In genomic region chr2:192194065-192194865, GRCh38 we compare ENCODE assay signal across 8 cellular contexts. TPM values are rescaled to one million over a fixed set of nuclear protein-coding genes. Genes with fewer than 3 reads are reported as not detected.
DNase-seq lines count a peak whose midpoint lies in the region; ATAC-seq, FAIRE-seq and TF ChIP-seq lines count a peak whose summit lies in the region.

No MANE protein-coding gene starts in this region.

- in situ Hi-C loops in ACHN (cut with HindIII; ENCODE audit: low pct_ligation_motif_present, low pct_unique_long_range_greater_than_20kb, low sequenced_read_pairs) = loop anchor here (25.0 kb wide), 1 partner anchor 632 kb away; no protein-coding TSS in a partner anchor

- peaks cover 86% of the 10 kb centered on the region for H3K27me3 Mint-ChIP-seq in activated T-cell treated with anti-CD3 and anti-CD28 coated beads, Interleukin-2, amount 50 U/mL, for 24 hours

- H3K27me3 ChIP-seq in HUES64 (ENCODE audit: insufficient read depth, low read length) (peaks cover 85% of the 10 kb centered on the region), pancreas (peaks cover 8 to 25% (median 14%) of the 10 kb centered on the region in 4 donors)

- WGBS in HUES64 = 2% methylated on average over 52 of the region's 52 CpGs
- WGBS in pancreas, 2 donors = 2 to 3% methylated on average over 52 of the region's 52 CpGs

- intact Hi-C loops in pancreas (cut with DNase I) = no loop called here

- no peak for FAIRE-seq in pancreas (lab: Jason Lieb, UNC)

- H3K36me3 ChIP-seq in HUES64 (ENCODE audit: insufficient read depth, low read length) (no peaks in the 10 kb centered on the region), pancreas (no peaks in the 10 kb centered on the region)

- no peak overlapping the region for H3K9ac ChIP-seq in HUES64 (ENCODE audit: low read depth, low read length)

- H3K4me1 ChIP-seq in HUES64 (ENCODE audit: insufficient read depth, low read length) (peaks cover 24% of the 10 kb centered on the region), pancreas (peaks cover 0 to 20% (median 11%) of the 10 kb centered on the region in 3 donors)

- peak overlapping the region; percentile 79 for H3K4me3 Mint-ChIP-seq in activated T-cell treated with anti-CD3 and anti-CD28 coated beads, Interleukin-2, amount 50 U/mL, for 24 hours

- H3K27ac ChIP-seq in HUES64 (ENCODE audit: low read depth, low read length) = no peak overlapping the region
- H3K27ac ChIP-seq in pancreas = no peak overlapping the region

- H3K36me3 Mint-ChIP-seq in activated T-cell treated with anti-CD3 and anti-CD28 coated beads, Interleukin-2, amount 50 U/mL, for 24 hours (ENCODE audit: low read depth) = no peaks in the 10 kb centered on the region

- no peaks in the 10 kb centered on the region for H3K9me3 Mint-ChIP-seq in activated T-cell treated with anti-CD3 and anti-CD28 coated beads, Interleukin-2, amount 50 U/mL, for 24 hours

- peaks cover 25% of the 10 kb centered on the region for H3K4me1 Mint-ChIP-seq in activated T-cell treated with anti-CD3 and anti-CD28 coated beads, Interleukin-2, amount 50 U/mL, for 24 hours (ENCODE audit: low read depth)

- DNase-seq in ACHN (peak; percentile 4), foreskin fibroblast (peak; percentile 32 to 65), pancreas (peak in 4 of 6 donors; percentile 11 to 67 (median 37)), islet precursor cell (no peak), A172 (ENCODE audit: low spot score) (no peak)
- no peak for DNase-seq in activated T-cell treated with anti-CD3 and anti-CD28 coated beads, Interleukin-2, amount 50 U/mL, for 24 hours

- H3K27ac Mint-ChIP-seq in activated T-cell treated with anti-CD3 and anti-CD28 coated beads, Interleukin-2, amount 50 U/mL, for 24 hours = no peak overlapping the region

- no peak for TF ChIP-seq CTCF in foreskin fibroblast (IDR thresholded peaks at IDR 0.05; ENCODE audit: low read depth, low read length)
- no peak for TF ChIP-seq CTCF in pancreas (IDR thresholded peaks at IDR 0.05)

- peak overlapping the region; percentile 67 for H3K4me3 ChIP-seq in HUES64 (ENCODE audit: low read length)
- H3K4me3 ChIP-seq in foreskin fibroblast (ENCODE audit: low read depth in 1 of 2, low read length in 2 of 2) = peak overlapping the region; percentile 49 to 69
- peak overlapping the region in 2 of 4 donors; percentile 26 to 39 for H3K4me3 ChIP-seq in pancreas

- H3K9me3 ChIP-seq in HUES64 (ENCODE audit: insufficient read depth, low read depth, low read length) (no peaks in the 10 kb centered on the region), pancreas (no peaks in the 10 kb centered on the region)

- peak; percentile 31 for ATAC-seq in GM19397 (IDR thresholded peaks at IDR 0.05; ENCODE audit: unreplicated experiment)
- ATAC-seq in pancreas = peak; percentile 32 to 60 (median 55)

RNA-seq across cellular contexts. Expression of gene TMEFF2, which starts 0.5 kb away (rescaled TPM):
- 1.3 TPM for polyA plus RNA-seq in HUES64 (2013, experiment 1 of 2)
- 1.1 TPM for polyA plus RNA-seq in HUES64 (2013, experiment 2 of 2)
- under 1 TPM in 1 of 6 donors, not detected in 5; 0.75 TPM for total RNA-seq in pancreas
- under 1 TPM in 1 of 2 donors, not detected in 1; 0.05 TPM for polyA plus RNA-seq in pancreas
- 11.1 and 15.2 TPM in 2 replicates for total RNA-seq in A172 (2014; rRNA removed; shearing (Covaris generic))

Comparison
In these comparisons a context has a peak if more than half of its experiments do, and no peak if none do; other contexts are left out.
1. DNase-seq: peak in ACHN (single experiment), foreskin fibroblast (2 of 2) and pancreas (4 of 6); none in activated T-cell treated with anti-CD3 and anti-CD28 coated beads, Interleukin-2, amount 50 U/mL, for 24 hours (single experiment), islet precursor cell (single experiment) and A172 (single experiment).